ENCODE assay signal across 8 cellular contexts in genomic region chr6:166313255-166314070, GRCh38. TPM values are rescaled to one million over a fixed set of nuclear protein-coding genes. Genes with fewer than 3 reads are reported as not detected.
DNase-seq lines count a peak whose midpoint lies in the region; ATAC-seq and TF ChIP-seq lines count a peak whose summit lies in the region.

No MANE protein-coding gene starts in this region.

- H3K9me3 ChIP-seq in HCT116 (ENCODE audit: control insufficient read depth in 1 of 2, insufficient read depth in 1 of 2, low read depth in 1 of 2, low read length in 2 of 2), result no peaks in the 10 kb centered on the region
- H3K9me3 ChIP-seq in neural progenitor cell (ENCODE audit: low read depth), result no peaks in the 10 kb centered on the region

- peak; percentile 1 for DNase-seq in NCI-H2196 (lab: John Stamatoyannopoulos, UW; ENCODE audit: unreplicated experiment)
- DNase-seq in NCI-H2196 treated with DMSO at 0.1 percent for 48 hours (lab: John Stamatoyannopoulos, UW; ENCODE audit: unreplicated experiment), result no peak
- peak; percentile 53 for DNase-seq in HCT116 (ENCODE audit: low read depth, low spot score)
- DNase-seq in NCI-H1092 treated with DMSO at 0.1 percent for 48 hours (lab: John Stamatoyannopoulos, UW), result peak; percentile 46
- peak; percentile 67 for DNase-seq in activated CD8-positive, alpha-beta T cell treated with anti-CD3 and anti-CD28 coated beads, Interleukin-2, amount 10 ng/mL, durations not matched to agents 7 days and 5 days
- peak; percentile 15 for DNase-seq in fibroblast of peridontal ligament (ENCODE audit: extremely low read depth)
- DNase-seq in neural progenitor cell (ENCODE audit: low spot score), result peak; percentile 80
- no peak for DNase-seq in GM19240 (ENCODE audit: insufficient read length, low spot score)

- no peaks in the 10 kb centered on the region for H3K9me2 ChIP-seq in HCT116 (ENCODE audit: insufficient read depth)

- H3K4me1 ChIP-seq in HCT116 (ENCODE audit: control insufficient read depth in 1 of 2, insufficient read depth in 2 of 2, low read length in 2 of 2) (peaks cover 0 to 8% of the 10 kb centered on the region in 2 experiments; a peak in 2 of 4 replicates), neural progenitor cell (no peaks in the 10 kb centered on the region)

- no peak for TF ChIP-seq POLR2A in HCT116 (IDR thresholded peaks at IDR 0.05; ENCODE audit: borderline replicate concordance, extremely low read depth, insufficient read depth, insufficient read length)

- no peak overlapping the region for H3K4me3 ChIP-seq in HCT116 (replicated peaks in 1 of 2; ENCODE audit: low read depth in 1 of 2, low read length in 2 of 2)
- H3K4me3 ChIP-seq in neural progenitor cell, result no peak overlapping the region

- H4K20me1 ChIP-seq in HCT116 (ENCODE audit: insufficient read depth) (no peaks in the 10 kb centered on the region), neural progenitor cell (ENCODE audit: low read depth) (no peaks in the 10 kb centered on the region)

- H3K27me3 Mint-ChIP-seq in activated CD8-positive, alpha-beta T cell treated with anti-CD3 and anti-CD28 coated beads, Interleukin-2, amount 10 ng/mL, durations not matched to agents 7 days and 5 days (ENCODE audit: low read depth), result peaks cover 33% of the 10 kb centered on the region
- H3K27me3 Mint-ChIP-seq in neural progenitor cell (ENCODE audit: insufficient read depth, low read depth), result peaks cover 19% of the 10 kb centered on the region

- BruUV-seq in HCT116 (replicated peaks; lab: Mats Ljungman, UMichigan), result no TSS peak

- no peak overlapping the region for H3K9ac ChIP-seq in HCT116 (ENCODE audit: low read length)
- no peak overlapping the region for H3K9ac ChIP-seq in neural progenitor cell

- no peak overlapping the region for H3K27ac Mint-ChIP-seq in activated CD8-positive, alpha-beta T cell treated with anti-CD3 and anti-CD28 coated beads, Interleukin-2, amount 10 ng/mL, durations not matched to agents 7 days and 5 days
- no peak overlapping the region for H3K27ac Mint-ChIP-seq in neural progenitor cell

- intact Hi-C loops in HCT116 (cut with micrococcal nuclease), result loop anchor here (1.0 to 2.0 kb wide), 2 partner anchors 69 to 88 kb away; partner anchors contain the start of gene MPC1

- H2AFZ ChIP-seq in HCT116 (ENCODE audit: low read depth, low read length, poor library complexity, severe bottlenecking) (peak overlapping the region; percentile 63), neural progenitor cell (replicated peaks) (no peak overlapping the region)

- TF ChIP-seq CTCF in HCT116 (IDR thresholded peaks at IDR 0.05 in 2 of 3, conservative IDR thresholded peaks at IDR 0.05 in 1 of 3; ENCODE audit: borderline replicate concordance in 1 of 3, insufficient read depth in 1 of 3, low read depth in 2 of 3, low read length in 2 of 3) (peak; percentile 80 to 85 (median 85)), neural progenitor cell (IDR thresholded peaks at IDR 0.05) (peak; percentile 73)

- RAD21 ChIA-PET in HCT116 (lab: Charles Lee; ENCODE audit: low non-redundant PET in 1 of 2, low total read pairs in 2 of 2, uncharacterized antibody in 2 of 2, unreplicated experiment in 2 of 2), result interaction anchor here in 1 of 2 experiments (1.7 kb wide), 1 partner anchor 87 kb away, joined by 7 read pairs; no protein-coding TSS in a partner anchor

- H3K27ac ChIP-seq in HCT116 (ENCODE audit: low read depth, low read length), result no peak overlapping the region
- no peak overlapping the region for H3K27ac ChIP-seq in neural progenitor cell

- no peaks in the 10 kb centered on the region for H3K36me3 ChIP-seq in HCT116 (ENCODE audit: control insufficient read depth in 1 of 2, insufficient read depth in 2 of 2, low read length in 2 of 2)
- H3K36me3 ChIP-seq in neural progenitor cell, result no peaks in the 10 kb centered on the region

- peak; percentile 79 for TF ChIP-seq RAD21 in HCT116 (IDR thresholded peaks at IDR 0.05; ENCODE audit: low read depth)

- CTCF ChIA-PET in HCT116 (lab: Charles Lee), result interaction anchor here (0.7 to 1.5 kb wide), 9 partner anchors 9 to 87 kb away, joined by 3 to 12 read pairs (median 4); partner anchors contain the start of gene SFT2D1
- CTCF ChIA-PET in activated CD8-positive, alpha-beta T cell treated with anti-CD3 and anti-CD28 coated beads, Interleukin-2, amount 10 ng/mL, durations not matched to agents 7 days and 5 days (lab: Charles Lee), result interaction anchor here (0.7 to 2.9 kb wide), 36 partner anchors 9 to 315 kb away, joined by 3 to 55 read pairs (median 4); no protein-coding TSS in a partner anchor

- H3K4me1 Mint-ChIP-seq in activated CD8-positive, alpha-beta T cell treated with anti-CD3 and anti-CD28 coated beads, Interleukin-2, amount 10 ng/mL, durations not matched to agents 7 days and 5 days (ENCODE audit: low read depth), result peaks cover 1% of the 10 kb centered on the region
- peaks cover 17% of the 10 kb centered on the region for H3K4me1 Mint-ChIP-seq in neural progenitor cell

- ATAC-seq in HCT116, result peak; percentile 98
- ATAC-seq in activated CD8-positive, alpha-beta T cell treated with anti-CD3 and anti-CD28 coated beads, Interleukin-2, amount 10 ng/mL, durations not matched to agents 7 days and 5 days, result peak; percentile 96

- no peaks in the 10 kb centered on the region for H3K79me2 ChIP-seq in HCT116 (ENCODE audit: insufficient read depth, low read length)
- no peaks in the 10 kb centered on the region for H3K79me2 ChIP-seq in neural progenitor cell (ENCODE audit: low read depth)

- POLR2A ChIA-PET in HCT116 (lab: Charles Lee), result no interaction called here
- POLR2A ChIA-PET in activated CD8-positive, alpha-beta T cell treated with anti-CD3 and anti-CD28 coated beads, Interleukin-2, amount 10 ng/mL, durations not matched to agents 7 days and 5 days (lab: Charles Lee), result no interaction called here

- no peaks in the 10 kb centered on the region for H3F3A ChIP-seq in neural progenitor cell (ENCODE audit: low read depth)

- no peaks in the 10 kb centered on the region for H3K27me3 ChIP-seq in HCT116 (ENCODE audit: insufficient read depth, low read length)
- peaks cover 36% of the 10 kb centered on the region for H3K27me3 ChIP-seq in neural progenitor cell

- H3K4me3 Mint-ChIP-seq in activated CD8-positive, alpha-beta T cell treated with anti-CD3 and anti-CD28 coated beads, Interleukin-2, amount 10 ng/mL, durations not matched to agents 7 days and 5 days, result no peak overlapping the region
- H3K4me3 Mint-ChIP-seq in neural progenitor cell, result peak overlapping the region; percentile 18

- H3K9me3 Mint-ChIP-seq in activated CD8-positive, alpha-beta T cell treated with anti-CD3 and anti-CD28 coated beads, Interleukin-2, amount 10 ng/mL, durations not matched to agents 7 days and 5 days (ENCODE audit: insufficient read depth), result no peaks in the 10 kb centered on the region
- no peaks in the 10 kb centered on the region for H3K9me3 Mint-ChIP-seq in neural progenitor cell

- H3K4me2 ChIP-seq in HCT116 (ENCODE audit: low read length) (no peak overlapping the region), neural progenitor cell (no peak overlapping the region)

- no peaks in the 10 kb centered on the region for H3K36me3 Mint-ChIP-seq in activated CD8-positive, alpha-beta T cell treated with anti-CD3 and anti-CD28 coated beads, Interleukin-2, amount 10 ng/mL, durations not matched to agents 7 days and 5 days (ENCODE audit: low read depth)
- no peaks in the 10 kb centered on the region for H3K36me3 Mint-ChIP-seq in neural progenitor cell

TF ChIP-seq in HCT116, 20 proteins besides CTCF, POLR2A, EP300 and RAD21:
- TF ChIP-seq CBX3 (IDR thresholded peaks at IDR 0.05; ENCODE audit: low read depth) (peak; percentile 54), MAX (IDR thresholded peaks at IDR 0.05) (peak; percentile 92), YY1 (IDR thresholded peaks at IDR 0.05; ENCODE audit: extremely low read depth, insufficient replicate concordance, low read depth, low read length) (peak; percentile 50), FOSL1 (IDR thresholded peaks at IDR 0.05; ENCODE audit: low read depth) (no peak)

RNA-seq across cellular contexts. Expression of gene PRR18, which starts 5.3 kb away (rescaled TPM):
- not detected for total RNA-seq in HCT116 (2021; ENCODE audit: unreplicated experiment)
- polyA plus RNA-seq in HCT116 (2012), result not detected in 2 replicates
- total RNA-seq in activated CD8-positive, alpha-beta T cell treated with anti-CD3 and anti-CD28 coated beads, Interleukin-2, amount 10 ng/mL, durations not matched to agents 7 days and 5 days, result not detected
- total RNA-seq in neural progenitor cell (ENCODE audit: low replicate concordance), result 0.13 and 0.40 TPM in 2 replicates

RNA-seq across cellular contexts. Expression of gene SFT2D1, which starts 28.9 kb away (rescaled TPM):
- total RNA-seq in HCT116 (2021; ENCODE audit: unreplicated experiment) (65.6 TPM), neural progenitor cell (ENCODE audit: low replicate concordance) (38.1 and 48.9 TPM in 2 replicates)
- 46.1 and 56.4 TPM in 2 replicates for polyA plus RNA-seq in HCT116 (2012)
- 10 to 100 TPM; 27.7 to 30.5 TPM for total RNA-seq in activated CD8-positive, alpha-beta T cell treated with anti-CD3 and anti-CD28 coated beads, Interleukin-2, amount 10 ng/mL, durations not matched to agents 7 days and 5 days

Comparison
In these comparisons a context has a peak if more than half of its experiments do, and no peak if none do; other contexts are left out.
1. DNase-seq: peak in NCI-H2196 (single experiment), HCT116 (single experiment), NCI-H1092 treated with DMSO at 0.1 percent for 48 hours (single experiment), activated CD8-positive, alpha-beta T cell treated with anti-CD3 and anti-CD28 coated beads, Interleukin-2, amount 10 ng/mL, durations not matched to agents 7 days and 5 days (single experiment), fibroblast of peridontal ligament (single experiment) and neural progenitor cell (single experiment); none in NCI-H2196 treated with DMSO at 0.1 percent for 48 hours (single experiment) and GM19240 (single experiment).